ENCODE assay signal across 8 cellular contexts in the genomic region with DNA sequence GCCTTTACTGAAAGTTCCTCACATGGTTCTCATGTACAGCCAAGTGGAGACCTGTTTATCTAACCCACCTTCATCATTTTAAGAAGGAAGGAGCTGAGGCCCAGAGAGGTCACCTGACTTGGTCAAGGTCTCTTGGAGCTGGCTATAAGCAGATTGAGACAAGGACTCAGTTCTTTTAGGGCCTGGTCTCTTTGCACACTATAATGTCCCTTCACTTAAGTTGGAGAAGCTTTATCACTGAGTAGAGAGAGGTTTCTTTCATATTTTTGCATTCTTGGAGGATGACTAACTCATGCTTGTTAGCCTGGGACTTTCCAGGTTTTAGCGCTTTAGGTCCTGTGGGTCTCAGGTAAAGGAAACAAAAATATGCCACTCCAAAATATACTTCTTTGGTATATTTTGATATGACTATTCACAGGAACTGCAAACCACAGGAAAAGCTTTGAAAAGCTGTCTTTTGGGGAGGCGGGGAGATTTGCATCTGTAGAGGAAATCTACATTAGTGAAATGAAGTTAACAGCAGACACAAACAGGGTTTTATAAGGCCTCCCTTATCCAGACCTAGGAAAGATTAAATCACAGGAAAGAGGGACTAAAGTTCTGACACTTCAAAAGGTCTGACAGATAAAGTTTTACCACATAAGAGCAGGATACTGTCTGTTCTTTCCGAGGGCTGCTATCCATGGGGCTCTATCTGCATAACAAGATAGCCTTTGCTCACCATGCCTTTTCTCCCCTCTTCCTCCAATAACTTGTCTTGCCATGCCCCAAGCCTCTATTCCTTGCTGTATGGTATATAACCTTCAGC.
DNase-seq lines count a peak whose midpoint lies in the region; ATAC-seq, FAIRE-seq and TF ChIP-seq lines count a peak whose summit lies in the region.

No MANE protein-coding gene starts in this region.

- no peak for DNase-seq in GM12892 (ENCODE audit: insufficient read length)
- peak in 1 of 3 donors; percentile 10 for DNase-seq in T-helper 17 cell
- DNase-seq in endothelial cell of umbilical vein (ENCODE audit: low read depth, low spot score): peak; percentile 72
- no peak for DNase-seq in type B pancreatic cell (ENCODE audit: extremely low spot score, unreplicated experiment)
- no peak for DNase-seq in mesenteric fat pad (ENCODE audit: low spot score)
- DNase-seq in NOMO-1 treated with DMSO at 0.1 percent for 48 hours (lab: John Stamatoyannopoulos, UW; ENCODE audit: unreplicated experiment): no peak
- no peak for DNase-seq in NCI-H2107 (lab: John Stamatoyannopoulos, UW)

- ATAC-seq in HG02798 (IDR thresholded peaks at IDR 0.05; ENCODE audit: poor library complexity, unreplicated experiment) (peak; percentile 65), T-helper 17 cell (peak; percentile 88)

- no peaks in the 10 kb centered on the region for H4K20me1 ChIP-seq in endothelial cell of umbilical vein (replicated peaks; ENCODE audit: control insufficient read depth, extremely low read depth, insufficient read depth, low read length)

- BruUV-seq in endothelial cell of umbilical vein (replicated peaks; lab: Mats Ljungman, UMichigan): no TSS peak

- peaks cover 6% of the 10 kb centered on the region for H3K9me3 Mint-ChIP-seq in type B pancreatic cell

- no peaks in the 10 kb centered on the region for H3K27me3 ChIP-seq in endothelial cell of umbilical vein (ENCODE audit: control insufficient read depth in 2 of 2, insufficient read depth in 2 of 2, low read length in 2 of 2)

- H3K4me1 Mint-ChIP-seq in T-helper 17 cell (peaks cover 58% of the 10 kb centered on the region), type B pancreatic cell (ENCODE audit: unreplicated experiment) (peaks cover 43% of the 10 kb centered on the region)

- H3K27ac ChIP-seq in endothelial cell of umbilical vein (ENCODE audit: insufficient read depth, low read depth, low read length): peak overlapping the region; percentile 93

- POLR2A ChIA-PET in endothelial cell of umbilical vein (lab: Charles Lee): interaction anchor here (0.5 kb wide), 1 partner anchor 243 kb away, joined by 3 read pairs; no protein-coding TSS in a partner anchor

- FAIRE-seq in GM12892 (lab: Jason Lieb, UNC) (peak; percentile 94), endothelial cell of umbilical vein (lab: Jason Lieb, UNC) (peak; percentile 80)

- no peaks in the 10 kb centered on the region for H3K27me3 Mint-ChIP-seq in T-helper 17 cell
- H3K27me3 Mint-ChIP-seq in type B pancreatic cell: no peaks in the 10 kb centered on the region

- peaks cover 27% of the 10 kb centered on the region for H3K4me1 ChIP-seq in endothelial cell of umbilical vein (ENCODE audit: control insufficient read depth, extremely low read depth, insufficient read depth, low read length)

- no peaks in the 10 kb centered on the region for H3K79me2 ChIP-seq in endothelial cell of umbilical vein (ENCODE audit: control insufficient read depth, insufficient read depth, low read length)

- H3K9me1 ChIP-seq in endothelial cell of umbilical vein (replicated peaks; ENCODE audit: control insufficient read depth, extremely low read depth, insufficient read depth, low read length): no peaks in the 10 kb centered on the region

- H3K4me2 ChIP-seq in endothelial cell of umbilical vein (ENCODE audit: insufficient read depth, low read length): peak overlapping the region; percentile 27

- TF ChIP-seq CTCF in endothelial cell of umbilical vein (IDR thresholded peaks at IDR 0.05; ENCODE audit: extremely low read depth in 1 of 2, insufficient read depth in 1 of 2, low read depth in 1 of 2, low read length in 2 of 2): no peak
- no peak for TF ChIP-seq CTCF in type B pancreatic cell (conservative IDR thresholded peaks at IDR 0.05)

- H3K27ac Mint-ChIP-seq in T-helper 17 cell: peak overlapping the region; percentile 89
- H3K27ac Mint-ChIP-seq in type B pancreatic cell: peak overlapping the region; percentile 57

- intact Hi-C loops in endothelial cell of umbilical vein (cut with micrococcal nuclease): no loop called here

- peak overlapping the region; percentile 87 for H2AFZ ChIP-seq in endothelial cell of umbilical vein (ENCODE audit: low read depth, low read length)

- dilution Hi-C loops in endothelial cell of umbilical vein (cut with MboI; ENCODE audit: extremely low pct_ligation_motif_present, low sequenced_read_pairs): no loop called here

- H3K36me3 Mint-ChIP-seq in T-helper 17 cell (ENCODE audit: low read depth) (no peaks in the 10 kb centered on the region), type B pancreatic cell (peaks cover 4% of the 10 kb centered on the region)

- TF ChIP-seq POLR2A in GM12892 (IDR thresholded peaks at IDR 0.05; ENCODE audit: low read depth, low read length): no peak
- no peak for TF ChIP-seq POLR2A in endothelial cell of umbilical vein (IDR thresholded peaks at IDR 0.05; ENCODE audit: low read depth, low read length)

- H3K9ac ChIP-seq in endothelial cell of umbilical vein (replicated peaks; ENCODE audit: extremely low read depth, insufficient read depth, low read length): peak overlapping the region; percentile 38

- CTCF ChIA-PET in endothelial cell of umbilical vein (lab: Charles Lee): interaction anchor here (0.8 to 3.2 kb wide), 8 partner anchors 11 to 509 kb away, joined by 3 to 10 read pairs (median 6); no protein-coding TSS in a partner anchor

- no peak overlapping the region for H3K4me3 ChIP-seq in endothelial cell of umbilical vein (replicated peaks in 1 of 3; ENCODE audit: insufficient read depth in 1 of 3, low read depth in 1 of 3, low read length in 3 of 3)

- no peaks in the 10 kb centered on the region for H3K9me3 ChIP-seq in T-helper 17 cell (ENCODE audit: control insufficient read depth, low read length, poor library complexity, severe bottlenecking)
- no peaks in the 10 kb centered on the region for H3K9me3 ChIP-seq in endothelial cell of umbilical vein (replicated peaks; ENCODE audit: control insufficient read depth, insufficient read depth, low read length)

- H3K36me3 ChIP-seq in endothelial cell of umbilical vein (ENCODE audit: control insufficient read depth in 2 of 2, extremely low read depth in 1 of 2, insufficient read depth in 2 of 2, low read length in 2 of 2): no peaks in the 10 kb centered on the region

- H3K4me3 Mint-ChIP-seq in T-helper 17 cell (peak overlapping the region; percentile 64), type B pancreatic cell (no peak overlapping the region)

TF ChIP-seq in endothelial cell of umbilical vein, 7 proteins besides CTCF, POLR2A, EP300 and RAD21:
- no peak for TF ChIP-seq POLR2AphosphoS5 (IDR thresholded peaks at IDR 0.05; ENCODE audit: insufficient read depth, low read depth, low read length)
- peak; percentile 34 for TF ChIP-seq JUN (IDR thresholded peaks at IDR 0.05; ENCODE audit: borderline replicate concordance, insufficient read depth, insufficient read length, low read depth)
- TF ChIP-seq FOS (IDR thresholded peaks at IDR 0.05; ENCODE audit: borderline replicate concordance, insufficient read depth, low read length): peak; percentile 48
- TF ChIP-seq GATA2 (IDR thresholded peaks at IDR 0.05; ENCODE audit: insufficient read depth, insufficient read length, low read depth, low read length): peak; percentile 57
